8 cellular contexts compared by ENCODE assay signal in the genomic region with DNA sequence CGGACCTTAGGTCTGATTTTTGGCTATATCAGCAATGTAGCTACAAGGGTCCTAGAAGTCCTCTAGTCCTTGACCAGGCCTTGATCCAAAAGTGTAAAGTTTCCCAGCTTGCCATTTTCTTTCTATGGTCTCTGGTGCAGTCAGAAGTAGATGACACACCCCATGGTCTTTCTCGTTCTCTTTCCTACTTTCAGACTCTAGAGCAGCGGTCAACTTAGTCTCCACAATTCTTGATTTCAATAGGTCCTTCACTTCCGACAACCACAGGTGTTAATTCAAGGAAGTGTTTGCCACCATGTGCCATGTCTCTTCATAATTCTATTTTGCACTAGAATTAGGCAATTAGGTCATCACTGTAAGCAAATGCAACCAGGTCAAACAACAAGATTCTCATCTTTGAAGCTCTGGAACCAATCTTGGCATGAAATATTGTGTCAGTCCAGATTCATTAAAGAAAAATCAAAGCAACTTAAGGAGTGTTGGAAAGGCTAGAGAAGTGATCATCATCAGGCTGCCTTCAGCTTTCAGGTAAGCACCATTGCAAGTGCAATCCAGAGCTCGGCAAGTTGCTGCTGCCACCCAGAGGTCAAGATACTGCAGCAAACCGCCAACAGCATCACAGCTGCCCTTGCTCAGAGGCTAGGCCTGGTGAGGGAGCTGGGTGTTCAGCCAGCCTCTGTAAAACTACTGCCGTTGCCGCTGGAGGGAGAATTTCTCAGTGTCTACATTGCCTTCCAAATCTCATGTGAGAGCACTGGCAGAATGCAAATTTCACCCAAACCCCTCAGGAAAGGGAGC. TPM values are rescaled to one million over a fixed set of nuclear protein-coding genes. Genes with fewer than 3 reads are reported as not detected.
A peak's percentile ranks its signal among the peaks of the same experiment; 100 is the strongest.
DNase-seq lines count a peak whose midpoint lies in the region; ATAC-seq, FAIRE-seq and TF ChIP-seq lines count a peak whose summit lies in the region.

No MANE protein-coding gene starts in this region.

- no peaks in the 10 kb centered on the region for H3K9me3 Mint-ChIP-seq in activated naive CD8-positive, alpha-beta T cell treated with anti-CD3 and anti-CD28 coated beads for 36 hours

- H3K36me3 ChIP-seq in smooth muscle cell (ENCODE audit: low read depth) (no peaks in the 10 kb centered on the region), suprapubic skin (no peaks in the 10 kb centered on the region)

- peaks cover 29% of the 10 kb centered on the region for H3K27me3 Mint-ChIP-seq in activated naive CD8-positive, alpha-beta T cell treated with anti-CD3 and anti-CD28 coated beads for 36 hours

- peak; percentile 48 for FAIRE-seq in GM12891 (lab: Jason Lieb, UNC)

- H4K20me1 ChIP-seq in smooth muscle cell (ENCODE audit: low read depth): no peaks in the 10 kb centered on the region

- no peaks in the 10 kb centered on the region for H3F3A ChIP-seq in smooth muscle cell (ENCODE audit: low read depth)

- H3K9me3 ChIP-seq in smooth muscle cell (replicated peaks; ENCODE audit: low read depth) (no peaks in the 10 kb centered on the region), suprapubic skin (no peaks in the 10 kb centered on the region)

- no peak overlapping the region for H3K27ac ChIP-seq in smooth muscle cell (ENCODE audit: low read depth)
- no peak overlapping the region for H3K27ac ChIP-seq in suprapubic skin

- peaks cover 12% of the 10 kb centered on the region for H3K27me3 ChIP-seq in smooth muscle cell (ENCODE audit: low read depth)
- no peaks in the 10 kb centered on the region for H3K27me3 ChIP-seq in suprapubic skin

- TF ChIP-seq EP300 in suprapubic skin (IDR thresholded peaks at IDR 0.05): no peak

- H3K4me3 ChIP-seq in AG10803 (ENCODE audit: low read length): no peak overlapping the region
- H3K4me3 ChIP-seq in smooth muscle cell: no peak overlapping the region
- H3K4me3 ChIP-seq in suprapubic skin: no peak overlapping the region

- H3K9ac ChIP-seq in smooth muscle cell (ENCODE audit: low read depth): no peak overlapping the region

- ATAC-seq in HG02623 (IDR thresholded peaks at IDR 0.05; ENCODE audit: unreplicated experiment) (peak; percentile 93), left ventricle myocardium superior (peak; percentile 88)

- no peaks in the 10 kb centered on the region for H3K36me3 Mint-ChIP-seq in activated naive CD8-positive, alpha-beta T cell treated with anti-CD3 and anti-CD28 coated beads for 36 hours

- H3K27ac Mint-ChIP-seq in activated naive CD8-positive, alpha-beta T cell treated with anti-CD3 and anti-CD28 coated beads for 36 hours: no peak overlapping the region

- H3K79me2 ChIP-seq in smooth muscle cell (ENCODE audit: low read depth): no peaks in the 10 kb centered on the region

- 48% methylated on average over 8 of the region's 8 CpGs for WGBS in smooth muscle cell (ENCODE audit: low lambda C conversion rate)
- 52% methylated on average over 7 of the region's 8 CpGs for WGBS in suprapubic skin

- no peak overlapping the region for H3K4me3 Mint-ChIP-seq in activated naive CD8-positive, alpha-beta T cell treated with anti-CD3 and anti-CD28 coated beads for 36 hours

- H3K4me1 ChIP-seq in smooth muscle cell (ENCODE audit: low read depth): no peaks in the 10 kb centered on the region
- peaks cover 3% of the 10 kb centered on the region for H3K4me1 ChIP-seq in suprapubic skin

- H3K4me2 ChIP-seq in smooth muscle cell: no peak overlapping the region

- H3K4me1 Mint-ChIP-seq in activated naive CD8-positive, alpha-beta T cell treated with anti-CD3 and anti-CD28 coated beads for 36 hours: no peaks in the 10 kb centered on the region

- no peak overlapping the region for H2AFZ ChIP-seq in smooth muscle cell (ENCODE audit: low read depth)

- intact Hi-C loops in left ventricle myocardium superior (cut with micrococcal nuclease): loop anchor here (10.0 kb wide), 1 partner anchor 88 kb away; no protein-coding TSS in a partner anchor

- peak; percentile 70 for TF ChIP-seq CTCF in AG10803 (conservative IDR thresholded peaks at IDR 0.05; ENCODE audit: low read length)
- peak; percentile 33 for TF ChIP-seq CTCF in smooth muscle cell (IDR thresholded peaks at IDR 0.05; ENCODE audit: borderline replicate concordance, insufficient read depth, poor library complexity, severe bottlenecking)
- TF ChIP-seq CTCF in suprapubic skin (IDR thresholded peaks at IDR 0.05): peak in 1 of 2 donors; percentile 42

- DNase-seq in AG10803 (ENCODE audit: low read depth) (peak; percentile 67), GM12891 (ENCODE audit: insufficient read length, low spot score) (no peak), NCI-H2196 (lab: John Stamatoyannopoulos, UW; ENCODE audit: unreplicated experiment) (peak; percentile 16), left ventricle myocardium superior (peak; percentile 61), smooth muscle cell (lab: John Stamatoyannopoulos, UW; ENCODE audit: unreplicated experiment) (no peak), suprapubic skin (ENCODE audit: low spot score in 2 of 2) (no peak)
- peak; percentile 12 for DNase-seq in activated naive CD8-positive, alpha-beta T cell treated with anti-CD3 and anti-CD28 coated beads for 36 hours

- TF ChIP-seq POLR2A in GM12891 (IDR thresholded peaks at IDR 0.05; ENCODE audit: low read depth, low read length) (no peak), suprapubic skin (IDR thresholded peaks at IDR 0.05) (no peak)

TF ChIP-seq in GM12891, 5 proteins besides CTCF, POLR2A, EP300 and RAD21:
- TF ChIP-seq POLR2AphosphoS5 (IDR thresholded peaks at IDR 0.05; ENCODE audit: low read depth, low read length) (no peak), SPI1 (IDR thresholded peaks at IDR 0.05; ENCODE audit: low read depth, low read length) (no peak), TAF1 (IDR thresholded peaks at IDR 0.05; ENCODE audit: low read depth, low read length) (no peak), PAX5 (IDR thresholded peaks at IDR 0.05; ENCODE audit: insufficient read depth, low read length, severe bottlenecking) (no peak), POU2F2 (IDR thresholded peaks at IDR 0.05; ENCODE audit: low read depth, low read length) (no peak)

RNA-seq across cellular contexts. Expression of a gene that starts 5.6 kb away (rescaled TPM):
- polyA plus RNA-seq in GM12891 (2012; ENCODE audit: low read depth, missing spikeins): 9.2 TPM
- total RNA-seq in activated naive CD8-positive, alpha-beta T cell treated with anti-CD3 and anti-CD28 coated beads for 36 hours: 10 to 100 TPM; 21.9 to 26.7 TPM
- total RNA-seq in left ventricle myocardium superior: 80.8 TPM
- total RNA-seq in smooth muscle cell: 56.2 and 97.5 TPM in 2 replicates
- 18.2 and 31.3 TPM in 2 replicates for polyA plus RNA-seq in smooth muscle cell
- total RNA-seq in suprapubic skin: 100 to 1,000 TPM; 105 to 184 (median 132) TPM

RNA-seq across cellular contexts. Expression of a gene that starts 54.9 kb away (rescaled TPM):
- polyA plus RNA-seq in GM12891 (2012; ENCODE audit: low read depth, missing spikeins): not detected
- total RNA-seq in activated naive CD8-positive, alpha-beta T cell treated with anti-CD3 and anti-CD28 coated beads for 36 hours: not detected
- total RNA-seq in left ventricle myocardium superior (15.3 TPM), smooth muscle cell (not detected in 2 replicates), suprapubic skin (1 to 10 TPM; 2.0 to 5.8 (median 3.4) TPM)
- polyA plus RNA-seq in smooth muscle cell: not detected in 2 replicates

Comparison
In these comparisons a context has a peak if more than half of its experiments do, and no peak if none do; other contexts are left out.
1. DNase-seq: peak in AG10803 (single experiment), NCI-H2196 (single experiment), activated naive CD8-positive, alpha-beta T cell treated with anti-CD3 and anti-CD28 coated beads for 36 hours (single experiment) and left ventricle myocardium superior (single experiment); none in GM12891 (single experiment), smooth muscle cell (single experiment) and suprapubic skin (0 of 2).